1 cellular context compared by ENCODE assay signal in the genomic region with DNA sequence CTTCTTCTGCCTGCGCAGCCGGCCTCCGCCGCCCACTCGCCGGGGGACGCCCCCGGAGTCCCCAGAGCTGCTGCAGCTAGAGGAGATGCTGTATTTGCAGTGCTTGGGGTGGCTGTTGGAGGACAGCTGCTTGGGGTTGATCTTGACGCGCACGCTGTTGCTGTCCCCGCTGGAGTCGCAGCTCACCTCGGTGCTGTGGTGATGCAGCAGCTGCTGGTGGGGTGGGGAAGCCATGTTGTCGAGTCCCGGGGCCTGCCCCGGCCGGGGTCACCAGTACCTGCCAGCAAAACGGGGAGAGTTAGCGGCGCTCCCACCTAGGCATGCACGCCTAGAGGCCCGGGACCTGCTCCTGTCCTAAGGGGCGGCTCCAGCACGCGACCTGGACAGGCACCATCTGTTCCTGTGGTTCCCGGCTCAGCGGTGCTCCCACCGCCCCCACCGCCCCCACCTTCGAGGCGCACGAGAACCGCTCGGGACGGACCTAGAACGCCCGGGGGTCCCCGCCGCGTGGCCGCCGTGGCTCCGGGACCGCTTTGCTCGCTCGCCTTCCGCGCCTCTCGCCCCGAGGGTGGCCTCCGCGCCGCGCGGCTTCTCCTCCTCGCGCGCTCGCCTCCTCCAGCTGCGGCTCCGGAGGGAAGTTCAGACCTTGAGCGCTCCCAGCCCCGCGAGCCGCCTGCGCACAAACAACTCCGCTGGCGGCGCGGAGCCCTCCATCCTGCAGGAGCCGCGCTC.
TF ChIP-seq lines count a peak whose summit lies in the region.

No MANE protein-coding gene starts in this region.

TF ChIP-seq in HepG2, 621 proteins besides CTCF, POLR2A, EP300 and RAD21 (continued from another document and continues in another):
- TF ChIP-seq, protein P1, sequence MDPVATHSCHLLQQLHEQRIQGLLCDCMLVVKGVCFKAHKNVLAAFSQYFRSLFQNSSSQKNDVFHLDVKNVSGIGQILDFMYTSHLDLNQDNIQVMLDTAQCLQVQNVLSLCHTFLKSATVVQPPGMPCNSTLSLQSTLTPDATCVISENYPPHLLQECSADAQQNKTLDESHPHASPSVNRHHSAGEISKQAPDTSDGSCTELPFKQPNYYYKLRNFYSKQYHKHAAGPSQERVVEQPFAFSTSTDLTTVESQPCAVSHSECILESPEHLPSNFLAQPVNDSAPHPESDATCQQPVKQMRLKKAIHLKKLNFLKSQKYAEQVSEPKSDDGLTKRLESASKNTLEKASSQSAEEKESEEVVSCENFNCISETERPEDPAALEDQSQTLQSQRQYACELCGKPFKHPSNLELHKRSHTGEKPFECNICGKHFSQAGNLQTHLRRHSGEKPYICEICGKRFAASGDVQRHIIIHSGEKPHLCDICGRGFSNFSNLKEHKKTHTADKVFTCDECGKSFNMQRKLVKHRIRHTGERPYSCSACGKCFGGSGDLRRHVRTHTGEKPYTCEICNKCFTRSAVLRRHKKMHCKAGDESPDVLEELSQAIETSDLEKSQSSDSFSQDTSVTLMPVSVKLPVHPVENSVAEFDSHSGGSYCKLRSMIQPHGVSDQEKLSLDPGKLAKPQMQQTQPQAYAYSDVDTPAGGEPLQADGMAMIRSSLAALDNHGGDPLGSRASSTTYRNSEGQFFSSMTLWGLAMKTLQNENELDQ (CRISPR knock-in tag; IDR thresholded peaks at IDR 0.05; ENCODE audit: borderline replicate concordance): no peak
- no peak for TF ChIP-seq ZNF230 (CRISPR knock-in tag; IDR thresholded peaks at IDR 0.05)
- TF ChIP-seq KLF13 (CRISPR knock-in tag; IDR thresholded peaks at IDR 0.05): no peak
- TF ChIP-seq, protein P2, sequence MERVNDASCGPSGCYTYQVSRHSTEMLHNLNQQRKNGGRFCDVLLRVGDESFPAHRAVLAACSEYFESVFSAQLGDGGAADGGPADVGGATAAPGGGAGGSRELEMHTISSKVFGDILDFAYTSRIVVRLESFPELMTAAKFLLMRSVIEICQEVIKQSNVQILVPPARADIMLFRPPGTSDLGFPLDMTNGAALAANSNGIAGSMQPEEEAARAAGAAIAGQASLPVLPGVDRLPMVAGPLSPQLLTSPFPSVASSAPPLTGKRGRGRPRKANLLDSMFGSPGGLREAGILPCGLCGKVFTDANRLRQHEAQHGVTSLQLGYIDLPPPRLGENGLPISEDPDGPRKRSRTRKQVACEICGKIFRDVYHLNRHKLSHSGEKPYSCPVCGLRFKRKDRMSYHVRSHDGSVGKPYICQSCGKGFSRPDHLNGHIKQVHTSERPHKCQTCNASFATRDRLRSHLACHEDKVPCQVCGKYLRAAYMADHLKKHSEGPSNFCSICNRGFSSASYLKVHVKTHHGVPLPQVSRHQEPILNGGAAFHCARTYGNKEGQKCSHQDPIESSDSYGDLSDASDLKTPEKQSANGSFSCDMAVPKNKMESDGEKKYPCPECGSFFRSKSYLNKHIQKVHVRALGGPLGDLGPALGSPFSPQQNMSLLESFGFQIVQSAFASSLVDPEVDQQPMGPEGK (CRISPR knock-in tag; IDR thresholded peaks at IDR 0.05): peak; percentile 26; the same call in 1 of the 2 replicates
- peak; percentile 63; the same call in 1 of the 2 replicates for TF ChIP-seq ZNF607 (CRISPR knock-in tag; IDR thresholded peaks at IDR 0.05; ENCODE audit: borderline replicate concordance)
- TF ChIP-seq REPIN1 (CRISPR knock-in tag; IDR thresholded peaks at IDR 0.05; ENCODE audit: borderline replicate concordance, low read depth): no peak
- no peak for TF ChIP-seq FOSL2 (CRISPR knock-in tag; IDR thresholded peaks at IDR 0.05)
- TF ChIP-seq, protein P3, sequence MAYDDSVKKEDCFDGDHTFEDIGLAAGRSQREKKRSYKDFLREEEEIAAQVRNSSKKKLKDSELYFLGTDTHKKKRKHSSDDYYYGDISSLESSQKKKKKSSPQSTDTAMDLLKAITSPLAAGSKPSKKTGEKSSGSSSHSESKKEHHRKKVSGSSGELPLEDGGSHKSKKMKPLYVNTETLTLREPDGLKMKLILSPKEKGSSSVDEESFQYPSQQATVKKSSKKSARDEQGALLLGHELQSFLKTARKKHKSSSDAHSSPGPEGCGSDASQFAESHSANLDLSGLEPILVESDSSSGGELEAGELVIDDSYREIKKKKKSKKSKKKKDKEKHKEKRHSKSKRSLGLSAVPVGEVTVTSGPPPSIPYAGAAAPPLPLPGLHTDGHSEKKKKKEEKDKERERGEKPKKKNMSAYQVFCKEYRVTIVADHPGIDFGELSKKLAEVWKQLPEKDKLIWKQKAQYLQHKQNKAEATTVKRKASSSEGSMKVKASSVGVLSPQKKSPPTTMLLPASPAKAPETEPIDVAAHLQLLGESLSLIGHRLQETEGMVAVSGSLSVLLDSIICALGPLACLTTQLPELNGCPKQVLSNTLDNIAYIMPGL (CRISPR knock-in tag; IDR thresholded peaks at IDR 0.05; ENCODE audit: borderline replicate concordance in 1 of 2, low read depth in 1 of 2): peak in 1 of 2 experiments; percentile 59; a peak in 1 of 4 replicates
- TF ChIP-seq, protein P4, sequence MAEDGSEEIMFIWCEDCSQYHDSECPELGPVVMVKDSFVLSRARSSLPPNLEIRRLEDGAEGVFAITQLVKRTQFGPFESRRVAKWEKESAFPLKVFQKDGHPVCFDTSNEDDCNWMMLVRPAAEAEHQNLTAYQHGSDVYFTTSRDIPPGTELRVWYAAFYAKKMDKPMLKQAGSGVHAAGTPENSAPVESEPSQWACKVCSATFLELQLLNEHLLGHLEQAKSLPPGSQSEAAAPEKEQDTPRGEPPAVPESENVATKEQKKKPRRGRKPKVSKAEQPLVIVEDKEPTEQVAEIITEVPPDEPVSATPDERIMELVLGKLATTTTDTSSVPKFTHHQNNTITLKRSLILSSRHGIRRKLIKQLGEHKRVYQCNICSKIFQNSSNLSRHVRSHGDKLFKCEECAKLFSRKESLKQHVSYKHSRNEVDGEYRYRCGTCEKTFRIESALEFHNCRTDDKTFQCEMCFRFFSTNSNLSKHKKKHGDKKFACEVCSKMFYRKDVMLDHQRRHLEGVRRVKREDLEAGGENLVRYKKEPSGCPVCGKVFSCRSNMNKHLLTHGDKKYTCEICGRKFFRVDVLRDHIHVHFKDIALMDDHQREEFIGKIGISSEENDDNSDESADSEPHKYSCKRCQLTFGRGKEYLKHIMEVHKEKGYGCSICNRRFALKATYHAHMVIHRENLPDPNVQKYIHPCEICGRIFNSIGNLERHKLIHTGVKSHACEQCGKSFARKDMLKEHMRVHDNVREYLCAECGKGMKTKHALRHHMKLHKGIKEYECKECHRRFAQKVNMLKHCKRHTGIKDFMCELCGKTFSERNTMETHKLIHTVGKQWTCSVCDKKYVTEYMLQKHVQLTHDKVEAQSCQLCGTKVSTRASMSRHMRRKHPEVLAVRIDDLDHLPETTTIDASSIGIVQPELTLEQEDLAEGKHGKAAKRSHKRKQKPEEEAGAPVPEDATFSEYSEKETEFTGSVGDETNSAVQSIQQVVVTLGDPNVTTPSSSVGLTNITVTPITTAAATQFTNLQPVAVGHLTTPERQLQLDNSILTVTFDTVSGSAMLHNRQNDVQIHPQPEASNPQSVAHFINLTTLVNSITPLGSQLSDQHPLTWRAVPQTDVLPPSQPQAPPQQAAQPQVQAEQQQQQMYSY (CRISPR knock-in tag; IDR thresholded peaks at IDR 0.05): peak; percentile 18; the same call in 1 of the 2 replicates
- TF ChIP-seq, protein P5, sequence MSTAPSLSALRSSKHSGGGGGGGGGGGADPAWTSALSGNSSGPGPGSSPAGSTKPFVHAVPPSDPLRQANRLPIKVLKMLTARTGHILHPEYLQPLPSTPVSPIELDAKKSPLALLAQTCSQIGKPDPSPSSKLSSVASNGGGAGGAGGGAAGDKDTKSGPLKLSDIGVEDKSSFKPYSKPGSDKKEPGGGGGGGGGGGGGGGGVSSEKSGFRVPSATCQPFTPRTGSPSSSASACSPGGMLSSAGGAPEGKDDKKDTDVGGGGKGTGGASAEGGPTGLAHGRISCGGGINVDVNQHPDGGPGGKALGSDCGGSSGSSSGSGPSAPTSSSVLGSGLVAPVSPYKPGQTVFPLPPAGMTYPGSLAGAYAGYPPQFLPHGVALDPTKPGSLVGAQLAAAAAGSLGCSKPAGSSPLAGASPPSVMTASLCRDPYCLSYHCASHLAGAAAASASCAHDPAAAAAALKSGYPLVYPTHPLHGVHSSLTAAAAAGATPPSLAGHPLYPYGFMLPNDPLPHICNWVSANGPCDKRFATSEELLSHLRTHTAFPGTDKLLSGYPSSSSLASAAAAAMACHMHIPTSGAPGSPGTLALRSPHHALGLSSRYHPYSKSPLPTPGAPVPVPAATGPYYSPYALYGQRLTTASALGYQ (CRISPR knock-in tag; IDR thresholded peaks at IDR 0.05): no peak
- TF ChIP-seq, protein P6, sequence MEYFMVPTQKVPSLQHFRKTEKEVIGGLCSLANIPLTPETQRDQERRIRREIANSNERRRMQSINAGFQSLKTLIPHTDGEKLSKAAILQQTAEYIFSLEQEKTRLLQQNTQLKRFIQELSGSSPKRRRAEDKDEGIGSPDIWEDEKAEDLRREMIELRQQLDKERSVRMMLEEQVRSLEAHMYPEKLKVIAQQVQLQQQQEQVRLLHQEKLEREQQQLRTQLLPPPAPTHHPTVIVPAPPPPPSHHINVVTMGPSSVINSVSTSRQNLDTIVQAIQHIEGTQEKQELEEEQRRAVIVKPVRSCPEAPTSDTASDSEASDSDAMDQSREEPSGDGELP (IDR thresholded peaks at IDR 0.05; ENCODE audit: borderline replicate concordance, low read depth): peak; percentile 23; the same call in 1 of the 2 replicates
- TF ChIP-seq ZNF510 (CRISPR knock-in tag; IDR thresholded peaks at IDR 0.05; ENCODE audit: low read depth): no peak
- TF ChIP-seq, protein P7, sequence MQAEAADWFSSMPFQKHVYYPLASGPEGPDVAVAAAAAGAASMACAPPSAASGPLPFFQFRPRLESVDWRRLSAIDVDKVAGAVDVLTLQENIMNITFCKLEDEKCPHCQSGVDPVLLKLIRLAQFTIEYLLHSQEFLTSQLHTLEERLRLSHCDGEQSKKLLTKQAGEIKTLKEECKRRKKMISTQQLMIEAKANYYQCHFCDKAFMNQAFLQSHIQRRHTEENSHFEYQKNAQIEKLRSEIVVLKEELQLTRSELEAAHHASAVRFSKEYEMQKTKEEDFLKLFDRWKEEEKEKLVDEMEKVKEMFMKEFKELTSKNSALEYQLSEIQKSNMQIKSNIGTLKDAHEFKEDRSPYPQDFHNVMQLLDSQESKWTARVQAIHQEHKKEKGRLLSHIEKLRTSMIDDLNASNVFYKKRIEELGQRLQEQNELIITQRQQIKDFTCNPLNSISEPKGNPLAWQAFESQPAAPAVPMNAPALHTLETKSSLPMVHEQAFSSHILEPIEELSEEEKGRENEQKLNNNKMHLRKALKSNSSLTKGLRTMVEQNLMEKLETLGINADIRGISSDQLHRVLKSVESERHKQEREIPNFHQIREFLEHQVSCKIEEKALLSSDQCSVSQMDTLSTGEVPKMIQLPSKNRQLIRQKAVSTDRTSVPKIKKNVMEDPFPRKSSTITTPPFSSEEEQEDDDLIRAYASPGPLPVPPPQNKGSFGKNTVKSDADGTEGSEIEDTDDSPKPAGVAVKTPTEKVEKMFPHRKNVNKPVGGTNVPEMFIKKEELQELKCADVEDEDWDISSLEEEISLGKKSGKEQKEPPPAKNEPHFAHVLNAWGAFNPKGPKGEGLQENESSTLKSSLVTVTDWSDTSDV (CRISPR knock-in tag; IDR thresholded peaks at IDR 0.05): 0 out of 2 replicates have a peak, but pooled peaks have one; percentile 61
- no peak for TF ChIP-seq KDM4B (CRISPR knock-in tag; IDR thresholded peaks at IDR 0.05)
- TF ChIP-seq DPF2 (CRISPR knock-in tag; IDR thresholded peaks at IDR 0.05; ENCODE audit: borderline replicate concordance, low read depth): no peak
- no peak for TF ChIP-seq NKX3-1 (CRISPR knock-in tag; IDR thresholded peaks at IDR 0.05)
- no peak for TF ChIP-seq SMYD3 (CRISPR knock-in tag; IDR thresholded peaks at IDR 0.05)
- TF ChIP-seq MAF1 (CRISPR knock-in tag; IDR thresholded peaks at IDR 0.05; ENCODE audit: borderline replicate concordance): 0 out of 2 replicates have a peak, but pooled peaks have one; percentile 46
- TF ChIP-seq CC2D1A (CRISPR knock-in tag; IDR thresholded peaks at IDR 0.05): no peak
- TF ChIP-seq MEIS1 (CRISPR knock-in tag; IDR thresholded peaks at IDR 0.05; ENCODE audit: borderline replicate concordance): no peak
- 0 out of 2 replicates have a peak, but pooled peaks have one; percentile 3 for TF ChIP-seq SMAD3 (CRISPR knock-in tag; IDR thresholded peaks at IDR 0.05)
- 0 out of 2 replicates have a peak, but pooled peaks have one; percentile 40 for TF ChIP-seq ZNF773 (CRISPR knock-in tag; IDR thresholded peaks at IDR 0.05; ENCODE audit: borderline replicate concordance)
- no peak for TF ChIP-seq KDM6A (CRISPR knock-in tag; IDR thresholded peaks at IDR 0.05; ENCODE audit: low read depth)
- TF ChIP-seq HNF1B (CRISPR knock-in tag; IDR thresholded peaks at IDR 0.05): no peak
- TF ChIP-seq ISX (CRISPR knock-in tag; conservative IDR thresholded peaks at IDR 0.05): 0 out of 2 replicates have a peak, but pooled peaks have one; percentile 39
- TF ChIP-seq MXI1 (IDR thresholded peaks at IDR 0.05; ENCODE audit: borderline replicate concordance, low read depth, low read length): peak; percentile 15; the same call in 1 of the 3 replicates
- no peak for TF ChIP-seq ZBTB39 (CRISPR knock-in tag; IDR thresholded peaks at IDR 0.05)
- TF ChIP-seq KDM5B (CRISPR knock-in tag; IDR thresholded peaks at IDR 0.05; ENCODE audit: borderline replicate concordance): no peak
- TF ChIP-seq HNRNPH1 (optimal IDR thresholded peaks at IDR 0.05; ENCODE audit: low read depth, low read length): no peak
